9 cellular contexts compared by ENCODE assay signal in the genomic region with DNA sequence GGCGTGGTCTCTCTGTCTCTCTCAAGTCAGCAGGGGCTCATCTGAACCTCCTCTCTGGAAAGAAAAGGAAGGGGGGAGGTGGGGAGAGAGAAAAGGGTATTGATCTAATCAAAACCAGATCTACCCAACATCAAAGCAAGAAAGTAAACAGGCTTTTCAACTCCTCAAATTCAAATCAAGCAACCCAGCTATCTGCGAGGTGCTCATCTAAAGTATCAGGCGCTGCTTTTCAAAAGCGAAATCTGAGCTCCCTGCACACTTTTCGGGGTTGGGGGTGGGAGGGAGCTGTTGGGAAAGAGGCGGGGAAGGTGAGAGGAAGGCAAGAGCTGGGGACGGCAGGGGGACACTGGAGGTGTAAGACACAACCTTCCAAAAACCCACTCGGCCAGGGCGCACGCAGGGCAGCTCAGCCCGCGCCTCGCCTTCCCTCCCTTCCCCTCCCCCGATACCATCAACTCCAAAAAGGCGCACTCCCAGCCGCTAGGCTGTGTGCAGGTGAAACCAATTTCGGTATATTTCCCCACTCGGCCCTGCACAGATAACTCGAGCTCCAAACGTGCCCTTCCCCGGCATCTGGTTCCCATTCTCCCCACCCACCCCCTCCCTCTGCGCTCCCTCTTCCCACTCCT. TPM values are rescaled to one million over a fixed set of nuclear protein-coding genes. Genes with fewer than 3 reads are reported as not detected.
A peak's percentile ranks its signal among the peaks of the same experiment; 100 is the strongest.
DNase-seq lines count a peak whose midpoint lies in the region; ATAC-seq and TF ChIP-seq lines count a peak whose summit lies in the region.
"Had no signal": no experiment of that assay in that cellular context is flagged by ENCODE, and none has a peak within 500 bp of the region (broad histone marks: within the 10 kb centered on the region; RNA-seq: fewer than 3 reads in every experiment).

No MANE protein-coding gene starts in this region.

- no peaks in the 10 kb centered on the region for H3K9me3 Mint-ChIP-seq in HFFc6
- H3K9me3 Mint-ChIP-seq in chondrocyte (ENCODE audit: low read depth): no peaks in the 10 kb centered on the region
- no peaks in the 10 kb centered on the region for H3K9me3 Mint-ChIP-seq in nephron

- ATAC-seq in omental fat pad (ENCODE audit: low FRiP score) (no peak), GM18909 (IDR thresholded peaks at IDR 0.05; ENCODE audit: poor library complexity, unreplicated experiment) (no peak), GM18520 (IDR thresholded peaks at IDR 0.05; ENCODE audit: unreplicated experiment) (no peak)

- H3K4me3 Mint-ChIP-seq in HFFc6 (peak overlapping the region; percentile 77; the same call in 1 of the 2 replicates), chondrocyte (ENCODE audit: unreplicated experiment) (peak overlapping the region; percentile 78), nephron (no peak overlapping the region)
- H3K4me3 Mint-ChIP-seq: activated naive CD8-positive, alpha-beta T cell had no signal

- H3K27ac Mint-ChIP-seq in HFFc6 (no peak overlapping the region), chondrocyte (ENCODE audit: unreplicated experiment) (no peak overlapping the region), nephron (peak overlapping the region in 2 of 3 experiments; percentile 92 to 94)

- no peak for TF ChIP-seq CTCF in AG04449 (IDR thresholded peaks at IDR 0.05; ENCODE audit: insufficient read depth, low read length, missing control alignments)
- TF ChIP-seq CTCF in HFFc6 (IDR thresholded peaks at IDR 0.05): no peak
- TF ChIP-seq CTCF in chondrocyte (IDR thresholded peaks at IDR 0.05): no peak
- no peak for TF ChIP-seq CTCF in nephron (IDR thresholded peaks at IDR 0.05; ENCODE audit: unreplicated experiment in 3 of 3)
- no peak for TF ChIP-seq CTCF in omental fat pad (IDR thresholded peaks at IDR 0.05)

- POLR2A ChIA-PET in AG04449 (lab: Yijun Ruan, JAX): no interaction called here

- H3K4me3 ChIP-seq in AG04449 (ENCODE audit: low read depth, low read length): peak overlapping the region; percentile 66

- DNase-seq in AG04449 (ENCODE audit: low read depth, low spot score) (no peak), HFFc6 (no peak), chondrocyte (ENCODE audit: low spot score) (peak; percentile 52), D341Med (ENCODE audit: low spot score) (no peak), omental fat pad (ENCODE audit: low spot score) (no peak)

- peaks cover 10% of the 10 kb centered on the region for H3K27me3 Mint-ChIP-seq in HFFc6 (ENCODE audit: insufficient read depth)
- H3K27me3 Mint-ChIP-seq in chondrocyte (ENCODE audit: low read depth): no peaks in the 10 kb centered on the region
- no peaks in the 10 kb centered on the region for H3K27me3 Mint-ChIP-seq in nephron (ENCODE audit: low read depth)
- H3K27me3 Mint-ChIP-seq: activated naive CD8-positive, alpha-beta T cell had no signal

- H3K36me3 Mint-ChIP-seq in HFFc6 (ENCODE audit: low read depth): no peaks in the 10 kb centered on the region
- no peaks in the 10 kb centered on the region for H3K36me3 Mint-ChIP-seq in chondrocyte (ENCODE audit: low read depth)
- H3K36me3 Mint-ChIP-seq in nephron (ENCODE audit: low read depth): no peaks in the 10 kb centered on the region

- CTCF ChIA-PET in AG04449 (lab: Yijun Ruan, JAX): interaction anchor here (0.9 to 3.8 kb wide), 8 partner anchors 102 to 327 kb away, joined by 3 to 32 read pairs (median 4); no protein-coding TSS in a partner anchor

- H3K4me1 Mint-ChIP-seq in HFFc6 (ENCODE audit: low read depth) (peaks cover 16% of the 10 kb centered on the region), chondrocyte (ENCODE audit: low read depth) (peaks cover 25% of the 10 kb centered on the region), nephron (peaks cover 7% of the 10 kb centered on the region)

RNA-seq across cellular contexts. Expression of a gene that starts 2.7 kb away (rescaled TPM):
- total RNA-seq in HFFc6 (2021; fragmentation: NEBNext Ultra II Directional; extraction: Animal tissue kit (Norgen Biotek cat#: 25700)): under 1 TPM; 0.17 to 0.57 (median 0.39) TPM
- 3.3 to 6.1 TPM (median 3.7 TPM) in 3 replicates for total RNA-seq in chondrocyte
- total RNA-seq in omental fat pad: 10 to 100 TPM in 3 of 4 donors, 1 to 10 TPM in 1; 8.3 to 20.2 (median 11.2) TPM

Comparison
In these comparisons a context has a peak if more than half of its experiments do, and no peak if none do; other contexts are left out.
1. H3K27ac Mint-ChIP-seq: peak in nephron (2 of 3); none in HFFc6 (single experiment) and chondrocyte (single experiment).
2. H3K4me3 Mint-ChIP-seq: peak in HFFc6 (single experiment) and chondrocyte (single experiment); none in nephron (0 of 3).